Comparison of ENCODE assay signal across 1 cellular context in genomic region chr16:24900230-24900629, GRCh38.
TF ChIP-seq lines count a peak whose summit lies in the region.

No MANE protein-coding gene starts in this region.

TF ChIP-seq in Ishikawa, 13 proteins besides CTCF, POLR2A, EP300 and RAD21 (continued from another document):
- peak; percentile 87 for TF ChIP-seq REST (IDR thresholded peaks at IDR 0.05; ENCODE audit: low read depth)
